15 cellular contexts compared by ENCODE assay signal in genomic region chr7:55087521-55087961, GRCh38.
DNase-seq lines count a peak whose midpoint lies in the region; ATAC-seq and TF ChIP-seq lines count a peak whose summit lies in the region.
"Had no signal": no experiment of that assay in that cellular context is flagged by ENCODE, and none has a peak within 500 bp of the region (broad histone marks: within the 10 kb centered on the region; RNA-seq: fewer than 3 reads in every experiment).

No MANE protein-coding gene starts in this region.

- H2AFZ ChIP-seq in OCI-LY3 (ENCODE audit: low read depth, low read length) (peak overlapping the region; percentile 39), osteoblast (ENCODE audit: low read length) (no peak overlapping the region)

- no peaks in the 10 kb centered on the region for H3K36me3 ChIP-seq in OCI-LY3 (replicated peaks; ENCODE audit: low read depth, low read length)
- peaks cover 5% of the 10 kb centered on the region for H3K36me3 ChIP-seq in osteoblast (ENCODE audit: insufficient read depth, low read length)

- peak overlapping the region; percentile 67; the same call in 1 of the 2 replicates for H3K4me3 ChIP-seq in OCI-LY3 (ENCODE audit: low read length)
- H3K4me3 ChIP-seq in osteoblast (ENCODE audit: insufficient read depth, low read length): no peak overlapping the region
- H3K4me3 ChIP-seq: testis had no signal

- DNase-seq in A172 (ENCODE audit: low spot score) (peak; percentile 61), epithelial cell of prostate (ENCODE audit: low read depth, low spot score) (no peak), osteoblast (ENCODE audit: insufficient read length, low spot score, missing footprints) (no peak), GDM1 (lab: John Stamatoyannopoulos, UW) (no peak)
- DNase-seq in stimulated activated CD4-positive, alpha-beta T cell treated with anti-CD3 and anti-CD28 coated beads, Interleukin-1b, Interleukin-23, amount 100 ng/mL, for 48 hours: no peak
- no peak for DNase-seq in activated CD4-positive, CD25-positive, alpha-beta regulatory T cell treated with anti-CD3 and anti-CD28 coated beads, Interleukin-2, amount 50 U/mL, for 72 hours
- DNase-seq: ACHN; activated CD4-positive, CD25-positive, alpha-beta regulatory T cell; activated T-cell treated with anti-CD3 and anti-CD28 coated beads for 4 hours; kidney; naive thymus-derived CD8-positive, alpha-beta T cell; T-cell; testis had no signal

- H3K9me3 ChIP-seq in OCI-LY3 (ENCODE audit: insufficient read depth, low read length) (no peaks in the 10 kb centered on the region), osteoblast (ENCODE audit: low read depth, low read length) (no peaks in the 10 kb centered on the region)
- H3K9me3 ChIP-seq: testis had no signal

- no peaks in the 10 kb centered on the region for H3K79me2 ChIP-seq in OCI-LY3 (ENCODE audit: low read length)
- peaks cover 81% of the 10 kb centered on the region for H3K79me2 ChIP-seq in osteoblast (ENCODE audit: insufficient read depth, low read length)

- H3K4me2 ChIP-seq in OCI-LY3 (ENCODE audit: low read length) (peak overlapping the region; percentile 89), osteoblast (ENCODE audit: insufficient read depth, low read length) (peak overlapping the region; percentile 81)

- no peak for ATAC-seq in HG02840 (IDR thresholded peaks at IDR 0.05; ENCODE audit: low FRiP score, unreplicated experiment)
- ATAC-seq: naive thymus-derived CD8-positive, alpha-beta T cell; T-cell had no signal

- H3K27ac ChIP-seq in OCI-LY3 (ENCODE audit: low read length): no peak overlapping the region
- H3K27ac ChIP-seq in epithelial cell of prostate: peak overlapping the region; percentile 47
- peak overlapping the region; percentile 97 for H3K27ac ChIP-seq in osteoblast (ENCODE audit: low read depth, low read length)

- TF ChIP-seq CTCF in OCI-LY3 (IDR thresholded peaks at IDR 0.05; ENCODE audit: low read depth, low read length) (no peak), osteoblast (IDR thresholded peaks at IDR 0.05; ENCODE audit: extremely low read depth, low read depth, low read length) (no peak)

- peaks cover 28% of the 10 kb centered on the region for H3K4me1 ChIP-seq in OCI-LY3 (ENCODE audit: low read length)
- H3K4me1 ChIP-seq in osteoblast (ENCODE audit: insufficient read depth, low read length): peaks cover 52% of the 10 kb centered on the region

- no peaks in the 10 kb centered on the region for H4K20me1 ChIP-seq in OCI-LY3 (ENCODE audit: insufficient read depth, low read length)
- no peaks in the 10 kb centered on the region for H4K20me1 ChIP-seq in osteoblast (ENCODE audit: insufficient read depth, low read length)

- no peak overlapping the region for H3K9ac ChIP-seq in OCI-LY3 (ENCODE audit: low read length)

- peaks cover 48% of the 10 kb centered on the region for H3K27me3 ChIP-seq in OCI-LY3 (ENCODE audit: low read depth, low read length)
- H3K27me3 ChIP-seq in osteoblast (ENCODE audit: insufficient read depth, low read length): no peaks in the 10 kb centered on the region
- H3K27me3 ChIP-seq: testis had no signal
